Comparison of ENCODE assay signal across 18 cellular contexts in the genomic region with DNA sequence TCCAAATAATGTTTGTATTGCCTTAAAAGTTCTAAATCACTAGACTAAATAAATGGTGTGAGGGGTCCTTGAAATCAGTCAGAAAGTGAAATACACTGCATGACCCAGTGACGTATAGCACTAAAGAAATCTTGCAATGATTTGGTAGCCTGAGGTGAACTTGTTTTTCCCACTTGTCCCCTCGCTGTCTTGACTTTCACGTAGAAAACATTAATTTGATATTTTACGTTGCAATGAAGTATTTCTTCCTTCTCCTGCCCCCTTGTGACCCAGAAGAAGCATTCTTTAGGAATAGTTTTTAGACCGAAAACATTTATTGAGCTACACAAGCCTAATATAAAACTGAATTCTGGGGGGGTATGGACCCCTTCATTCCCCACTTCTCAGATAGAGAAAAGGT. TPM values are rescaled to one million over a fixed set of nuclear protein-coding genes. Genes with fewer than 3 reads are reported as not detected.
DNase-seq lines count a peak whose midpoint lies in the region; ATAC-seq and TF ChIP-seq lines count a peak whose summit lies in the region.
"Had no signal": no experiment of that assay in that cellular context is flagged by ENCODE, and none has a peak within 500 bp of the region (broad histone marks: within the 10 kb centered on the region; RNA-seq: fewer than 3 reads in every experiment).

No MANE protein-coding gene starts in this region.

- H3K36me3 ChIP-seq in ACC112 (ENCODE audit: insufficient read depth, low read length) = no peaks in the 10 kb centered on the region
- H3K36me3 ChIP-seq in GM23248 (ENCODE audit: low read depth) = no peaks in the 10 kb centered on the region
- H3K36me3 ChIP-seq: BLaER1 had no signal

- intact Hi-C loops in head of caudate nucleus (cut with DNase I) = no loop called here

- TF ChIP-seq CTCF in astrocyte of the cerebellum (IDR thresholded peaks at IDR 0.05; ENCODE audit: low read depth, low read length, missing control alignments) = peak; percentile 16

- H3K9me2 ChIP-seq in GM23248 (ENCODE audit: insufficient read depth) = no peaks in the 10 kb centered on the region

- H3K27me3 ChIP-seq in ACC112 (ENCODE audit: insufficient read depth, low read length) (no peaks in the 10 kb centered on the region), GM23248 (replicated peaks; ENCODE audit: insufficient read depth) (no peaks in the 10 kb centered on the region)
- H3K27me3 ChIP-seq: BLaER1 had no signal

- H3K9ac ChIP-seq in GM23248 = no peak overlapping the region
- H3K9ac ChIP-seq: BLaER1 had no signal

- ATAC-seq in GM18520 (IDR thresholded peaks at IDR 0.05; ENCODE audit: unreplicated experiment) (no peak), HG02852 (IDR thresholded peaks at IDR 0.05; ENCODE audit: unreplicated experiment) (no peak)
- ATAC-seq: activated T-cell treated with anti-CD3 and anti-CD28 coated beads, Interleukin-2, amount 50 U/mL, for 4 hours had no signal

- no peak overlapping the region for H3K4me2 ChIP-seq in GM23248 (ENCODE audit: unreplicated experiment)
- H3K4me2 ChIP-seq: BLaER1 had no signal

- in situ Hi-C loops in GM23248 (cut with MboI) (no loop called here), astrocyte of the cerebellum (cut with HindIII; ENCODE audit: low sequenced_read_pairs) (no loop called here)

- H4K20me1 ChIP-seq in GM23248 (ENCODE audit: insufficient read depth) = no peaks in the 10 kb centered on the region
- H4K20me1 ChIP-seq: BLaER1 had no signal

- peak; percentile 36 for DNase-seq in GM23248
- no peak for DNase-seq in astrocyte of the cerebellum (ENCODE audit: low read depth)
- DNase-seq in iris pigment epithelial cell (ENCODE audit: low read depth) = peak; percentile 29
- no peak for DNase-seq in C1 segment of cervical spinal cord (lab: John Stamatoyannopoulos, UW)
- DNase-seq in head of caudate nucleus = no peak
- DNase-seq: activated CD4-positive, CD25-positive, alpha-beta regulatory T cell treated with anti-CD3 and anti-CD28 coated beads, Interleukin-2, amount 50 U/mL, for 72 hours; activated T-cell treated with anti-CD3 and anti-CD28 coated beads, Interleukin-2, amount 50 U/mL, for 4 hours; NCI-H1092 treated with DMSO at 0.1 percent for 48 hours; NCI-H524; stimulated activated CD4-positive, alpha-beta T cell treated with anti-CD3 and anti-CD28 coated beads, Interleukin-15, amount 100 ng/mL, for 24 hours had no signal

- no peaks in the 10 kb centered on the region for H3K9me3 ChIP-seq in GM23248 (ENCODE audit: low read depth)
- H3K9me3 ChIP-seq: BLaER1 had no signal

- H2AFZ ChIP-seq in ACC112 (ENCODE audit: low read length, unreplicated experiment) (peak overlapping the region; percentile 27), GM23248 (peak overlapping the region; percentile 62)

- H3K27ac ChIP-seq in ACC112 (ENCODE audit: low read depth, low read length) (no peak overlapping the region), GM23248 (no peak overlapping the region)
- H3K27ac ChIP-seq: BLaER1, epithelial cell of prostate, HL-60 had no signal

- peaks cover 9% of the 10 kb centered on the region for H3K4me1 ChIP-seq in ACC112 (ENCODE audit: control insufficient read depth, insufficient read depth, low read length, unreplicated experiment)
- peaks cover 8% of the 10 kb centered on the region; the same call in 1 of the 2 replicates for H3K4me1 ChIP-seq in GM23248 (ENCODE audit: insufficient read depth)
- H3K4me1 ChIP-seq: BLaER1 had no signal

- no peak overlapping the region for H3K4me3 ChIP-seq in ACC112 (ENCODE audit: low read depth, low read length)
- no peak overlapping the region for H3K4me3 ChIP-seq in GM23248
- no peak overlapping the region for H3K4me3 ChIP-seq in astrocyte of the cerebellum (ENCODE audit: low read depth, low read length)
- H3K4me3 ChIP-seq: BLaER1 had no signal

- no peaks in the 10 kb centered on the region for H3K79me2 ChIP-seq in ACC112 (ENCODE audit: control insufficient read depth, insufficient read depth, low read length, unreplicated experiment)
- no peaks in the 10 kb centered on the region for H3K79me2 ChIP-seq in GM23248 (ENCODE audit: insufficient read depth)

- no peaks in the 10 kb centered on the region for H3F3A ChIP-seq in GM23248 (ENCODE audit: insufficient read depth)

- WGBS in GM23248 (ENCODE audit: low coverage in 1 of 2, low lambda C conversion rate in 2 of 2, missing lambda C conversion rate in 2 of 2), 2 experiments = 17 to 18% methylated on average over 5 of the region's 5 CpGs

RNA-seq across cellular contexts. Expression of a gene that starts 3.7 kb away (rescaled TPM):
- not detected in 2 replicates for total RNA-seq in GM23248 (2014; rRNA removed; shearing (Covaris generic))
- not detected in 2 replicates for polyA plus RNA-seq in GM23248 (2016; fragmentation: Nextera tagmentation; extraction: Ambion mirVana)
- total RNA-seq: activated T-cell treated with anti-CD3 and anti-CD28 coated beads, Interleukin-2, amount 50 U/mL, for 4 hours had no signal
- polyA plus RNA-seq: keratinocyte, neural cell had no signal

RNA-seq across cellular contexts. Expression of a gene that starts 44.3 kb away (rescaled TPM):
- total RNA-seq in GM23248 (2014; rRNA removed; shearing (Covaris generic)) = 35.3 and 46.3 TPM in 2 replicates
- 35.3 and 39.5 TPM in 2 replicates for polyA plus RNA-seq in GM23248 (2016; fragmentation: Nextera tagmentation; extraction: Ambion mirVana)

RNA-seq across cellular contexts. Expression of a gene that starts 48.3 kb away (rescaled TPM):
- total RNA-seq in GM23248 (2014; rRNA removed; shearing (Covaris generic)) = 3,138 and 3,826 TPM in 2 replicates
- 588 and 627 TPM in 2 replicates for polyA plus RNA-seq in GM23248 (2016; fragmentation: Nextera tagmentation; extraction: Ambion mirVana)

RNA-seq across cellular contexts. Expression of a gene that starts 48.4 kb away (rescaled TPM):
- 5.7 and 15.7 TPM in 2 replicates for total RNA-seq in GM23248 (2014; rRNA removed; shearing (Covaris generic))
- polyA plus RNA-seq in GM23248 (2016; fragmentation: Nextera tagmentation; extraction: Ambion mirVana) = 5.6 and 6.8 TPM in 2 replicates

Comparison
In these comparisons a context has a peak if more than half of its experiments do, and no peak if none do; other contexts are left out.
1. DNase-seq: peak in GM23248 (single experiment) and iris pigment epithelial cell (single experiment); none in astrocyte of the cerebellum (single experiment), C1 segment of cervical spinal cord (0 of 14) and head of caudate nucleus (0 of 42).